23 cellular contexts compared by ENCODE assay signal in the genomic region with DNA sequence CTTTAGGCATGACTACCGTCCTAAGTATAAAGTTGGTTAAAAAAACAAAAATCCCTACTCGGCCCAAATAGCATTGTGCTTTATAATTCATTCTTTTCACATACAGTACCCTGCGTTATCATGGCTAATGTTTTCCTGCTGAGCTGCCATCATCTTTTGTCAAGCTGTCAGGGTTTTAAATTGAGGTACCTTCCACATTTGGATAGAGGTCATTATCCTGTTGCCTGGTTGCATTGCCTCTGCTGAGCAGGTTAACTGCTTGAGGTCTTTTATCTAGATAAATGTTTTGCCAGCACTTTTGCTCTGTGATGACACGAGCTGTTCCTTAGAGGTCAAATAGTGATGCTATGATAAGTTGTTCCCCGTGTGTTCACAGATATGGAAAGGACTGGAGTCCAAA.
DNase-seq lines count a peak whose midpoint lies in the region; TF ChIP-seq lines count a peak whose summit lies in the region.
"Had no signal": no experiment of that assay in that cellular context is flagged by ENCODE, and none has a peak within 500 bp of the region (broad histone marks: within the 10 kb centered on the region; RNA-seq: fewer than 3 reads in every experiment).

No MANE protein-coding gene starts in this region.

- no peaks in the 10 kb centered on the region for H3K79me1 ChIP-seq in mesendoderm (ENCODE audit: low read length)

- H2BK5ac ChIP-seq in mesendoderm (ENCODE audit: low read length) = no peak overlapping the region

- no peak overlapping the region for H3K27ac ChIP-seq in mesendoderm (ENCODE audit: low read depth, low read length)
- H3K27ac ChIP-seq: esophagus squamous epithelium, gastroesophageal sphincter, tibial artery had no signal

- H4K8ac ChIP-seq in mesendoderm (ENCODE audit: low read depth, low read length) = no peak overlapping the region

- no peaks in the 10 kb centered on the region for H3K9me3 Mint-ChIP-seq in type B pancreatic cell
- H3K9me3 Mint-ChIP-seq: activated naive CD4-positive, alpha-beta T cell treated with anti-CD3 and anti-CD28 coated beads for 36 hours; activated T-cell treated with anti-CD3 and anti-CD28 coated beads, Interleukin-2, amount 50 U/mL, for 4 hours; CD8-positive, alpha-beta T cell had no signal

- no peak overlapping the region for H3K27ac Mint-ChIP-seq in type B pancreatic cell
- H3K27ac Mint-ChIP-seq: activated naive CD4-positive, alpha-beta T cell treated with anti-CD3 and anti-CD28 coated beads for 36 hours; CD8-positive, alpha-beta T cell had no signal

- peak; percentile 22 for DNase-seq in H7
- DNase-seq in NCI-H146 treated with DMSO at 0.1 percent for 48 hours (lab: John Stamatoyannopoulos, UW; ENCODE audit: unreplicated experiment) = peak; percentile 85
- DNase-seq in astrocyte of the hippocampus (ENCODE audit: low read depth, low spot score) = peak; percentile 11
- DNase-seq in mesendoderm = peak; percentile 27
- no peak for DNase-seq in putamen (ENCODE audit: low spot score)
- DNase-seq in type B pancreatic cell (ENCODE audit: extremely low spot score, unreplicated experiment) = no peak
- DNase-seq in stimulated activated CD4-positive, alpha-beta T cell treated with anti-CD3 and anti-CD28 coated beads, Interleukin-15, amount 100 ng/mL, for 24 hours = no peak
- no peak for DNase-seq in globus pallidus (ENCODE audit: low spot score)
- DNase-seq: activated naive CD4-positive, alpha-beta T cell treated with anti-CD3 and anti-CD28 coated beads for 36 hours; activated T-cell treated with anti-CD3 and anti-CD28 coated beads, Interleukin-2, amount 50 U/mL, for 4 hours; CD8-positive, alpha-beta T cell; cerebellar nuclear complex; DMS79; effector CD8-positive, alpha-beta T cell; esophagus squamous epithelium; KG1; MV-4-11; stimulated activated naive CD8-positive, alpha-beta T cell treated with anti-CD3 and anti-CD28 coated beads, Interleukin-15, Interleukin-2, amounts not matched to agents 100 U/mL and 50 U/mL, for 24 hours; T-helper 9 cell; tibial artery had no signal

- H3K36me3 Mint-ChIP-seq in type B pancreatic cell = no peaks in the 10 kb centered on the region
- H3K36me3 Mint-ChIP-seq: CD8-positive, alpha-beta T cell had no signal

- H3K79me2 ChIP-seq in mesendoderm (ENCODE audit: control insufficient read depth, insufficient read depth, low read length) = no peaks in the 10 kb centered on the region

- H3K27me3 ChIP-seq in H7 (ENCODE audit: control insufficient read depth, insufficient read depth, low read length) = no peaks in the 10 kb centered on the region
- no peaks in the 10 kb centered on the region for H3K27me3 ChIP-seq in mesendoderm (ENCODE audit: insufficient read depth, low read length, poor library complexity)
- H3K27me3 ChIP-seq: esophagus squamous epithelium, gastroesophageal sphincter, tibial artery had no signal

- H3K4me1 ChIP-seq in mesendoderm (ENCODE audit: control insufficient read depth, low read depth, low read length) = peaks cover 2% of the 10 kb centered on the region
- H3K4me1 ChIP-seq: gastroesophageal sphincter had no signal

- H3K9ac ChIP-seq in mesendoderm (ENCODE audit: low read length) = no peak overlapping the region

- no peak overlapping the region for H3K56ac ChIP-seq in mesendoderm (ENCODE audit: low read length)

- no peak overlapping the region for H3K4me3 Mint-ChIP-seq in type B pancreatic cell
- H3K4me3 Mint-ChIP-seq: activated naive CD4-positive, alpha-beta T cell treated with anti-CD3 and anti-CD28 coated beads for 36 hours; activated T-cell treated with anti-CD3 and anti-CD28 coated beads, Interleukin-2, amount 50 U/mL, for 4 hours; CD8-positive, alpha-beta T cell; nephron progenitor cell had no signal

- no peak overlapping the region for H3K4ac ChIP-seq in mesendoderm (ENCODE audit: low read depth, low read length)

- no peak overlapping the region for H3K4me2 ChIP-seq in mesendoderm (ENCODE audit: low read length)

- no peaks in the 10 kb centered on the region for H3K27me3 Mint-ChIP-seq in type B pancreatic cell

- no CpG with 5 or more reads among the region's 5 CpGs for WGBS in mesendoderm (ENCODE audit: extremely low coverage, insufficient coverage, low lambda C conversion rate)

- H4K5ac ChIP-seq in mesendoderm (ENCODE audit: low read length) = no peak overlapping the region

- H3K4me3 ChIP-seq in H7 (ENCODE audit: insufficient read depth, low read depth, low read length) (no peak overlapping the region), mesendoderm (ENCODE audit: low read length) (no peak overlapping the region)
- H3K4me3 ChIP-seq: esophagus squamous epithelium, gastroesophageal sphincter, GM12878, tibial artery had no signal

- no peak overlapping the region for H2AK5ac ChIP-seq in mesendoderm (ENCODE audit: low read length)

- H2BK120ac ChIP-seq in mesendoderm (ENCODE audit: low read depth, low read length) = no peak overlapping the region

- no peak overlapping the region for H3K23ac ChIP-seq in mesendoderm (ENCODE audit: low read length)

- no peak for TF ChIP-seq CTCF in type B pancreatic cell (conservative IDR thresholded peaks at IDR 0.05)

- H2BK15ac ChIP-seq in mesendoderm (replicated peaks; ENCODE audit: low read depth) = no peak overlapping the region

- H3K4me1 Mint-ChIP-seq in type B pancreatic cell (ENCODE audit: unreplicated experiment) = peaks cover 20% of the 10 kb centered on the region

- no peaks in the 10 kb centered on the region for H3K36me3 ChIP-seq in H7 (replicated peaks; ENCODE audit: control insufficient read depth, insufficient read depth, low read length)
- H3K36me3 ChIP-seq in mesendoderm (ENCODE audit: control insufficient read depth, insufficient read depth, low read length) = no peaks in the 10 kb centered on the region
- H3K36me3 ChIP-seq: esophagus squamous epithelium, gastroesophageal sphincter, tibial artery had no signal

- no peak overlapping the region for H3K18ac ChIP-seq in mesendoderm (ENCODE audit: low read length)

Comparison
In these comparisons a context has a peak if more than half of its experiments do, and no peak if none do; other contexts are left out.
1. DNase-seq: peak in H7 (single experiment), NCI-H146 treated with DMSO at 0.1 percent for 48 hours (single experiment), astrocyte of the hippocampus (single experiment) and mesendoderm (single experiment); none in putamen (single experiment), type B pancreatic cell (single experiment), stimulated activated CD4-positive, alpha-beta T cell treated with anti-CD3 and anti-CD28 coated beads, Interleukin-15, amount 100 ng/mL, for 24 hours (single experiment) and globus pallidus (single experiment).